Comparison of ENCODE assay signal across 1 cellular context in genomic region chr21:45074048-45074817, GRCh38.
A peak's percentile ranks its signal among the peaks of the same experiment; 100 is the strongest.
TF ChIP-seq lines count a peak whose summit lies in the region.

Gene ADARB1 (plus strand): TSS chr21:45074580. CDS start chr21:45171657, 97,077 bp downstream.

TF ChIP-seq in GM12878, 131 proteins besides CTCF, POLR2A, EP300 and RAD21 (continued from another document):
- TF ChIP-seq NFXL1 (IDR thresholded peaks at IDR 0.05; ENCODE audit: borderline replicate concordance) (0 out of 2 replicates have a peak, but pooled peaks have one; percentile 61), SIN3A (IDR thresholded peaks at IDR 0.05; ENCODE audit: low read depth, low read length) (no peak), POU2F2 (IDR thresholded peaks at IDR 0.05; ENCODE audit: borderline replicate concordance, low read depth, low read length) (no peak), SPI1 (IDR thresholded peaks at IDR 0.05; ENCODE audit: borderline replicate concordance, insufficient read depth, low read depth, low read length) (no peak), WRNIP1 (IDR thresholded peaks at IDR 0.05; ENCODE audit: borderline replicate concordance, low read depth, low read length) (no peak), HSF1 (IDR thresholded peaks at IDR 0.05; ENCODE audit: low read depth, low read length) (no peak), MYB (IDR thresholded peaks at IDR 0.05; ENCODE audit: borderline replicate concordance, low read depth, low read length) (no peak), NFIC (IDR thresholded peaks at IDR 0.05; ENCODE audit: low read depth, low read length) (no peak), RUNX3 (IDR thresholded peaks at IDR 0.05; ENCODE audit: low read length) (no peak), ZNF217 (IDR thresholded peaks at IDR 0.05) (no peak), SIX5 (IDR thresholded peaks at IDR 0.05; ENCODE audit: low read depth, low read length, severe bottlenecking) (no peak), PRDM15 (CRISPR knock-in tag; IDR thresholded peaks at IDR 0.05) (no peak), NR2F1 (conservative IDR thresholded peaks at IDR 0.05) (no peak; the same call in 1 of the 2 replicates), ATF3 (IDR thresholded peaks at IDR 0.05; ENCODE audit: borderline replicate concordance, extremely low read depth, low read depth, low read length) (no peak), TCF3 (IDR thresholded peaks at IDR 0.05; ENCODE audit: borderline replicate concordance, insufficient read depth, low read depth, low read length) (no peak), IRF4 (IDR thresholded peaks at IDR 0.05; ENCODE audit: low read depth, low read length) (no peak), NR2C2 (IDR thresholded peaks at IDR 0.05; ENCODE audit: borderline replicate concordance, control insufficient read depth, insufficient read length, low read depth) (no peak), MTA3 (IDR thresholded peaks at IDR 0.05; ENCODE audit: borderline replicate concordance, low read length) (no peak), TARDBP (IDR thresholded peaks at IDR 0.05; ENCODE audit: borderline replicate concordance) (no peak), USF1 (IDR thresholded peaks at IDR 0.05; ENCODE audit: borderline replicate concordance, extremely low read length, insufficient read depth, low read depth, low read length) (no peak), CBX3 (IDR thresholded peaks at IDR 0.05; ENCODE audit: borderline replicate concordance, low read depth) (no peak), YY1 (IDR thresholded peaks at IDR 0.05; ENCODE audit: low read depth, low read length) (no peak), IKZF1 (conservative IDR thresholded peaks at IDR 0.05) (peak; percentile 59), SREBF1 (IDR thresholded peaks at IDR 0.05; ENCODE audit: low read length) (no peak), STAT1 (conservative IDR thresholded peaks at IDR 0.05) (no peak), CEBPZ (IDR thresholded peaks at IDR 0.05; ENCODE audit: low read depth, low read length) (no peak), RELB (IDR thresholded peaks at IDR 0.05; ENCODE audit: low read depth) (no peak), CHD1 (IDR thresholded peaks at IDR 0.05; ENCODE audit: low read depth, low read length) (no peak), ETV6 (conservative IDR thresholded peaks at IDR 0.05 in 1 of 2, IDR thresholded peaks at IDR 0.05 in 1 of 2; ENCODE audit: borderline replicate concordance in 1 of 2, low read depth in 1 of 2) (no peak), RAD51 (IDR thresholded peaks at IDR 0.05) (no peak), JUNB (IDR thresholded peaks at IDR 0.05) (no peak), NBN (IDR thresholded peaks at IDR 0.05) (no peak), POLR2AphosphoS2 (IDR thresholded peaks at IDR 0.05; ENCODE audit: low read depth, low read length) (no peak), FOS (IDR thresholded peaks at IDR 0.05; ENCODE audit: borderline replicate concordance, extremely low read depth, insufficient read length) (no peak), DPF2 (IDR thresholded peaks at IDR 0.05) (peak; percentile 69)
- TF ChIP-seq, protein P1, sequence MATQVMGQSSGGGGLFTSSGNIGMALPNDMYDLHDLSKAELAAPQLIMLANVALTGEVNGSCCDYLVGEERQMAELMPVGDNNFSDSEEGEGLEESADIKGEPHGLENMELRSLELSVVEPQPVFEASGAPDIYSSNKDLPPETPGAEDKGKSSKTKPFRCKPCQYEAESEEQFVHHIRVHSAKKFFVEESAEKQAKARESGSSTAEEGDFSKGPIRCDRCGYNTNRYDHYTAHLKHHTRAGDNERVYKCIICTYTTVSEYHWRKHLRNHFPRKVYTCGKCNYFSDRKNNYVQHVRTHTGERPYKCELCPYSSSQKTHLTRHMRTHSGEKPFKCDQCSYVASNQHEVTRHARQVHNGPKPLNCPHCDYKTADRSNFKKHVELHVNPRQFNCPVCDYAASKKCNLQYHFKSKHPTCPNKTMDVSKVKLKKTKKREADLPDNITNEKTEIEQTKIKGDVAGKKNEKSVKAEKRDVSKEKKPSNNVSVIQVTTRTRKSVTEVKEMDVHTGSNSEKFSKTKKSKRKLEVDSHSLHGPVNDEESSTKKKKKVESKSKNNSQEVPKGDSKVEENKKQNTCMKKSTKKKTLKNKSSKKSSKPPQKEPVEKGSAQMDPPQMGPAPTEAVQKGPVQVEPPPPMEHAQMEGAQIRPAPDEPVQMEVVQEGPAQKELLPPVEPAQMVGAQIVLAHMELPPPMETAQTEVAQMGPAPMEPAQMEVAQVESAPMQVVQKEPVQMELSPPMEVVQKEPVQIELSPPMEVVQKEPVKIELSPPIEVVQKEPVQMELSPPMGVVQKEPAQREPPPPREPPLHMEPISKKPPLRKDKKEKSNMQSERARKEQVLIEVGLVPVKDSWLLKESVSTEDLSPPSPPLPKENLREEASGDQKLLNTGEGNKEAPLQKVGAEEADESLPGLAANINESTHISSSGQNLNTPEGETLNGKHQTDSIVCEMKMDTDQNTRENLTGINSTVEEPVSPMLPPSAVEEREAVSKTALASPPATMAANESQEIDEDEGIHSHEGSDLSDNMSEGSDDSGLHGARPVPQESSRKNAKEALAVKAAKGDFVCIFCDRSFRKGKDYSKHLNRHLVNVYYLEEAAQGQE (IDR thresholded peaks at IDR 0.05; ENCODE audit: low read depth, low read length), result no peak
- TF ChIP-seq, protein P2, sequence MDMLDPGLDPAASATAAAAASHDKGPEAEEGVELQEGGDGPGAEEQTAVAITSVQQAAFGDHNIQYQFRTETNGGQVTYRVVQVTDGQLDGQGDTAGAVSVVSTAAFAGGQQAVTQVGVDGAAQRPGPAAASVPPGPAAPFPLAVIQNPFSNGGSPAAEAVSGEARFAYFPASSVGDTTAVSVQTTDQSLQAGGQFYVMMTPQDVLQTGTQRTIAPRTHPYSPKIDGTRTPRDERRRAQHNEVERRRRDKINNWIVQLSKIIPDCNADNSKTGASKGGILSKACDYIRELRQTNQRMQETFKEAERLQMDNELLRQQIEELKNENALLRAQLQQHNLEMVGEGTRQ (IDR thresholded peaks at IDR 0.05; ENCODE audit: borderline replicate concordance, low read depth, low read length), result no peak
